21 cellular contexts compared by ENCODE assay signal in the genomic region with DNA sequence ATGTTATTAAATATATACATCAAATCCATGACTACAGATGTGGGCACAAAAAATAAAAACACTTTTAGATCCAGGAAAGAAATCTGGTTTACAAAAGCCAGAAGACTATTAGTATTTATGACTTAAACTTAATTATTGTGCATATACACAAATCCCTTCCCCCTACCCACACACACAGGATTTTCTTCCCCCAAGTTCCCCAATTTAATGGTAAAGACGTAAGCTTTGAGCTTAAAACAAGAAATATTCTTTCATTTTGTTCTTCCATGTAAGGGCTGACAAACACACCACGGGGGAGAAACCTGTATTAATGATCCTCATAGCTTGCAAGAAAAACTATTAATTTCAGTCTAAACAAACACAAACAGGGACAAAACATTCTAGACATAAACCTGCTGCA.
"Had no signal": no experiment of that assay in that cellular context is flagged by ENCODE, and none has a peak within 500 bp of the region (broad histone marks: within the 10 kb centered on the region; RNA-seq: fewer than 3 reads in every experiment).

No MANE protein-coding gene starts in this region.

- ATAC-seq: foreskin keratinocyte; left lung; naive thymus-derived CD8-positive, alpha-beta T cell; stimulated activated naive CD8-positive, alpha-beta T cell treated with anti-CD3 and anti-CD28 coated beads, Interleukin-15, Interleukin-2, amounts not matched to agents 100 U/mL and 50 U/mL, for 24 hours had no signal

- DNase-seq: activated CD4-positive, alpha-beta memory T cell treated with anti-CD3 and anti-CD28 coated beads for 36 hours; activated CD4-positive, alpha-beta T cell treated with anti-CD3 and anti-CD28 coated beads for 48 hours; activated effector memory CD4-positive, alpha-beta T cell treated with Interleukin-2 at 50 U/mL for 16 hours; activated naive CD4-positive, alpha-beta T cell treated with anti-CD3 and anti-CD28 coated beads, Interleukin-2, amount 50 U/mL, for 16 hours; activated T-cell treated with anti-CD3 and anti-CD28 coated beads, Interleukin-2, amount 50 U/mL, for 48 hours; anterior cingulate cortex; effector CD4-positive, alpha-beta T cell; erythroblast; foreskin keratinocyte; kidney glomerular epithelial cell; left lung; naive thymus-derived CD8-positive, alpha-beta T cell; spleen; stimulated activated CD4-positive, alpha-beta T cell treated with anti-CD3 and anti-CD28 coated beads, Interleukin-4, amount 100 ng/mL, for 1 hour; stimulated activated naive CD8-positive, alpha-beta T cell treated with anti-CD3 and anti-CD28 coated beads, Interleukin-15, Interleukin-2, amounts not matched to agents 100 U/mL and 50 U/mL, for 24 hours; T1000; upper lobe of left lung had no signal

- H3K36me3 Mint-ChIP-seq: activated CD4-positive, alpha-beta memory T cell treated with anti-CD3 and anti-CD28 coated beads for 36 hours; brain; mesothelial cell of epicardium; naive thymus-derived CD8-positive, alpha-beta T cell had no signal

- H3K27me3 Mint-ChIP-seq: activated CD4-positive, alpha-beta memory T cell treated with anti-CD3 and anti-CD28 coated beads for 36 hours; brain; naive thymus-derived CD8-positive, alpha-beta T cell had no signal

- H3K9me3 Mint-ChIP-seq: activated CD4-positive, alpha-beta memory T cell treated with anti-CD3 and anti-CD28 coated beads for 36 hours; mesothelial cell of epicardium; naive thymus-derived CD8-positive, alpha-beta T cell; T-helper 1 cell treated with Interleukin-12 subunit alpha and Interleukin-12 subunit beta and Interleukin-4 antibody, amounts not matched to agents 30 μg/mL and 1 μg/mL, for 36 hours had no signal

- H3K4me3 Mint-ChIP-seq: activated CD4-positive, alpha-beta memory T cell treated with anti-CD3 and anti-CD28 coated beads for 36 hours; brain; mesothelial cell of epicardium; naive thymus-derived CD8-positive, alpha-beta T cell; neural progenitor cell; T-helper 1 cell treated with Interleukin-12 subunit alpha and Interleukin-12 subunit beta and Interleukin-4 antibody, amounts not matched to agents 30 μg/mL and 1 μg/mL, for 36 hours had no signal

- H3K27ac Mint-ChIP-seq: activated CD4-positive, alpha-beta memory T cell treated with anti-CD3 and anti-CD28 coated beads for 36 hours; brain; mesothelial cell of epicardium; neural progenitor cell; T-helper 1 cell treated with Interleukin-12 subunit alpha and Interleukin-12 subunit beta and Interleukin-4 antibody, amounts not matched to agents 30 μg/mL and 1 μg/mL, for 36 hours had no signal
